In genomic region chr1:116168277-116169032, GRCh38 we compare ENCODE assay signal across 9 cellular contexts. TPM values are rescaled to one million over a fixed set of nuclear protein-coding genes. Genes with fewer than 3 reads are reported as not detected.
DNase-seq lines count a peak whose midpoint lies in the region; ATAC-seq and TF ChIP-seq lines count a peak whose summit lies in the region.
"Had no signal": no experiment of that assay in that cellular context is flagged by ENCODE, and none has a peak within 500 bp of the region (broad histone marks: within the 10 kb centered on the region; RNA-seq: fewer than 3 reads in every experiment).

No MANE protein-coding gene starts in this region.

- H3K9me3 Mint-ChIP-seq in activated CD4-positive, alpha-beta T cell treated with anti-CD3 and anti-CD28 coated beads for 36 hours (ENCODE audit: low read depth): no peaks in the 10 kb centered on the region

- peak; percentile 64 for TF ChIP-seq CTCF in choroid plexus epithelial cell (conservative IDR thresholded peaks at IDR 0.05; ENCODE audit: low read depth, low read length)

- ATAC-seq in GM21526 (IDR thresholded peaks at IDR 0.05; ENCODE audit: low FRiP score, unreplicated experiment) (peak; percentile 87), left colon (peak; percentile 89)
- peak; percentile 99 for ATAC-seq in activated CD4-positive, alpha-beta T cell treated with anti-CD3 and anti-CD28 coated beads for 36 hours

- H3K4me1 Mint-ChIP-seq in activated CD4-positive, alpha-beta T cell treated with anti-CD3 and anti-CD28 coated beads for 36 hours: peaks cover 10% of the 10 kb centered on the region

- peak overlapping the region; percentile 47 for H3K4me3 ChIP-seq in Jurkat, Clone E6-1 (ENCODE audit: low read length)
- H3K4me3 ChIP-seq in choroid plexus epithelial cell (ENCODE audit: low read depth, low read length): peak overlapping the region; percentile 64

- POLR2A ChIA-PET in activated CD4-positive, alpha-beta T cell treated with anti-CD3 and anti-CD28 coated beads for 36 hours (lab: Charles Lee): no interaction called here

- H3K36me3 Mint-ChIP-seq in activated CD4-positive, alpha-beta T cell treated with anti-CD3 and anti-CD28 coated beads for 36 hours (ENCODE audit: low read depth): no peaks in the 10 kb centered on the region

- H3K27ac Mint-ChIP-seq in activated CD4-positive, alpha-beta T cell treated with anti-CD3 and anti-CD28 coated beads for 36 hours: peak overlapping the region; percentile 79

- peak overlapping the region; percentile 60 for H3K4me3 Mint-ChIP-seq in activated CD4-positive, alpha-beta T cell treated with anti-CD3 and anti-CD28 coated beads for 36 hours

- intact Hi-C loops in activated CD4-positive, alpha-beta T cell treated with anti-CD3 and anti-CD28 coated beads for 36 hours (cut with DNase I, micrococcal nuclease): loop anchor here (1.0 to 2.0 kb wide), 7 partner anchors 10 to 317 kb away; partner anchors contain the start of gene ATP1A1 (in 1 of the 2)
- intact Hi-C loops in left colon (cut with DNase I, micrococcal nuclease): no loop called here

- DNase-seq in DMS153 (lab: John Stamatoyannopoulos, UW): peak; percentile 38
- DNase-seq in Jurkat, Clone E6-1 (ENCODE audit: low read depth, low spot score): peak; percentile 50
- DNase-seq in activated CD4-positive, alpha-beta T cell treated with anti-CD3 and anti-CD28 coated beads for 36 hours: peak; percentile 92
- DNase-seq in choroid plexus epithelial cell (ENCODE audit: low read depth): peak; percentile 68
- peak; percentile 88 to 96 for DNase-seq in left colon
- DNase-seq in stimulated activated CD4-positive, alpha-beta T cell treated with anti-CD3 and anti-CD28 coated beads, Interleukin-1b, Interleukin-23, amount 100 ng/mL, for 4 hours (ENCODE audit: low read depth in 2 of 2): peak; percentile 76 to 85
- no peak for DNase-seq in NCI-H82 (lab: John Stamatoyannopoulos, UW)

- H3K27me3 Mint-ChIP-seq in activated CD4-positive, alpha-beta T cell treated with anti-CD3 and anti-CD28 coated beads for 36 hours: no peaks in the 10 kb centered on the region

- CTCF ChIA-PET in activated CD4-positive, alpha-beta T cell treated with anti-CD3 and anti-CD28 coated beads for 36 hours (lab: Charles Lee): interaction anchor here (0.5 to 2.8 kb wide), 21 partner anchors 9 to 807 kb away, joined by 3 to 13 read pairs (median 3); no protein-coding TSS in a partner anchor

RNA-seq across cellular contexts. Expression of gene MAB21L3, which starts 57.3 kb away (rescaled TPM):
- not detected for polyA plus RNA-seq in Jurkat, Clone E6-1 (2012; ENCODE audit: insufficient read depth, insufficient read length)
- not detected for total RNA-seq in activated CD4-positive, alpha-beta T cell treated with anti-CD3 and anti-CD28 coated beads for 36 hours
- 1 to 10 TPM; 4.7 to 5.7 TPM for total RNA-seq in left colon
- total RNA-seq: glomerular endothelial cell had no signal

Comparison
In these comparisons a context has a peak if more than half of its experiments do, and no peak if none do; other contexts are left out.
1. RNA of gene MAB21L3, which starts 57.3 kb away (total RNA-seq): 4.7 to 5.7 TPM in left colon; not detected in activated CD4-positive, alpha-beta T cell treated with anti-CD3 and anti-CD28 coated beads for 36 hours; every median in the first group is over 4 times any median in the second.
2. intact Hi-C loops: an anchor here in activated CD4-positive, alpha-beta T cell treated with anti-CD3 and anti-CD28 coated beads for 36 hours (1.0 to 2.0 kb wide); none called in left colon.
3. Peak in every context shown above with its lines, with median percentiles within 50 percentile points of each other: ATAC-seq.